Comparison of ENCODE assay signal across 8 cellular contexts in genomic region chr6:73586416-73586974, GRCh38.
DNase-seq lines count a peak whose midpoint lies in the region; ATAC-seq and TF ChIP-seq lines count a peak whose summit lies in the region.

No MANE protein-coding gene starts in this region.

- no peak for DNase-seq in activated naive CD4-positive, alpha-beta T cell treated with anti-CD3 and anti-CD28 coated beads for 36 hours
- no peak for DNase-seq in activated naive CD4-positive, alpha-beta T cell treated with Interleukin-2 at 50 U/mL for 16 hours
- DNase-seq in MM.1S = no peak
- DNase-seq in NCI-H526 (lab: John Stamatoyannopoulos, UW) = no peak
- DNase-seq in NCI-H524 treated with DMSO at 0.1 percent for 48 hours (lab: John Stamatoyannopoulos, UW) = no peak

- H3K27ac ChIP-seq in MM.1S (ENCODE audit: low read length) = peak overlapping the region; percentile 33; the same call in 1 of the 2 replicates
- H3K27ac ChIP-seq in muscle layer of duodenum (ENCODE audit: low read length) = peak overlapping the region; percentile 96

- no peaks in the 10 kb centered on the region for H3K79me2 ChIP-seq in MM.1S (ENCODE audit: low read length)

- CTCF ChIA-PET in activated naive CD4-positive, alpha-beta T cell treated with anti-CD3 and anti-CD28 coated beads for 36 hours (lab: Charles Lee) = interaction anchor here (0.7 to 2.3 kb wide), 9 partner anchors 12 to 110 kb away, joined by 3 to 9 read pairs (median 4); partner anchors contain the start of gene EEF1A1

- H3K36me3 ChIP-seq in MM.1S (replicated peaks; ENCODE audit: insufficient read depth, low read length) (no peaks in the 10 kb centered on the region), muscle layer of duodenum (ENCODE audit: control insufficient read depth in 1 of 2, insufficient read depth in 2 of 2, low read length in 2 of 2) (no peaks in the 10 kb centered on the region)

- H3K4me3 Mint-ChIP-seq in activated naive CD4-positive, alpha-beta T cell treated with anti-CD3 and anti-CD28 coated beads for 36 hours = peak overlapping the region; percentile 78
- peak overlapping the region; percentile 64 for H3K4me3 Mint-ChIP-seq in dendritic cell treated with granulocyte-macrophage colony-stimulating factor and Interleukin-4, amounts not matched to agents 40 ng/mL and 50 ng/mL, for 4 days

- no peaks in the 10 kb centered on the region for H3K27me3 Mint-ChIP-seq in activated naive CD4-positive, alpha-beta T cell treated with anti-CD3 and anti-CD28 coated beads for 36 hours (ENCODE audit: low read depth)
- H3K27me3 Mint-ChIP-seq in dendritic cell treated with granulocyte-macrophage colony-stimulating factor and Interleukin-4, amounts not matched to agents 40 ng/mL and 50 ng/mL, for 4 days = no peaks in the 10 kb centered on the region

- peaks cover 32% of the 10 kb centered on the region for H3K4me1 Mint-ChIP-seq in activated naive CD4-positive, alpha-beta T cell treated with anti-CD3 and anti-CD28 coated beads for 36 hours (ENCODE audit: low read depth)
- H3K4me1 Mint-ChIP-seq in dendritic cell treated with granulocyte-macrophage colony-stimulating factor and Interleukin-4, amounts not matched to agents 40 ng/mL and 50 ng/mL, for 4 days (ENCODE audit: low read depth) = peaks cover 25% of the 10 kb centered on the region

- H3K4me3 ChIP-seq in MM.1S (ENCODE audit: low read length) (peak overlapping the region; percentile 36), muscle layer of duodenum (ENCODE audit: low read depth in 1 of 2, low read length in 2 of 2) (peak overlapping the region; percentile 45 to 55)

- H3K9ac ChIP-seq in MM.1S (ENCODE audit: low read length) = no peak overlapping the region; the same call in 1 of the 2 replicates

- intact Hi-C loops in activated naive CD4-positive, alpha-beta T cell treated with anti-CD3 and anti-CD28 coated beads for 36 hours (cut with micrococcal nuclease) = loop anchor here (5.0 kb wide), 1 partner anchor 134 kb away; the partner anchor contains the start of gene CGAS
- intact Hi-C loops in dendritic cell treated with granulocyte-macrophage colony-stimulating factor and Interleukin-4, amounts not matched to agents 40 ng/mL and 50 ng/mL, for 4 days (cut with micrococcal nuclease) = no loop called here

- H3F3A ChIP-seq in MM.1S (ENCODE audit: insufficient read depth, low read length) = peaks cover 11% of the 10 kb centered on the region

- H4K20me1 ChIP-seq in MM.1S (ENCODE audit: insufficient read depth, low read length) = no peaks in the 10 kb centered on the region

- TF ChIP-seq CTCF in MM.1S (IDR thresholded peaks at IDR 0.05; ENCODE audit: low read length) = no peak

- H3K9me2 ChIP-seq in MM.1S (replicated peaks; ENCODE audit: insufficient read depth, low read length) = no peaks in the 10 kb centered on the region

- H3K27ac Mint-ChIP-seq in activated naive CD4-positive, alpha-beta T cell treated with anti-CD3 and anti-CD28 coated beads for 36 hours = peak overlapping the region; percentile 99
- peak overlapping the region; percentile 90 for H3K27ac Mint-ChIP-seq in dendritic cell treated with granulocyte-macrophage colony-stimulating factor and Interleukin-4, amounts not matched to agents 40 ng/mL and 50 ng/mL, for 4 days

- H3K27me3 ChIP-seq in MM.1S (replicated peaks; ENCODE audit: insufficient read depth, low read length) (no peaks in the 10 kb centered on the region), muscle layer of duodenum (ENCODE audit: low read depth, low read length) (no peaks in the 10 kb centered on the region)

- peak overlapping the region; percentile 60 for H2AFZ ChIP-seq in MM.1S (ENCODE audit: low read length)

- H3K4me2 ChIP-seq in MM.1S (ENCODE audit: low read depth, low read length) = peak overlapping the region; percentile 57

- H3K4me1 ChIP-seq in MM.1S (ENCODE audit: low read length) = peaks cover 8% of the 10 kb centered on the region; the same call in 1 of the 2 replicates
- peaks cover 6 to 7% of the 10 kb centered on the region in 2 donors for H3K4me1 ChIP-seq in muscle layer of duodenum (ENCODE audit: control insufficient read depth in 1 of 2, insufficient read depth in 2 of 2, low read length in 2 of 2)

- no peak for ATAC-seq in HG02981 (IDR thresholded peaks at IDR 0.05; ENCODE audit: unreplicated experiment)

- no peaks in the 10 kb centered on the region for H3K36me3 Mint-ChIP-seq in activated naive CD4-positive, alpha-beta T cell treated with anti-CD3 and anti-CD28 coated beads for 36 hours (ENCODE audit: low read depth)
- H3K36me3 Mint-ChIP-seq in dendritic cell treated with granulocyte-macrophage colony-stimulating factor and Interleukin-4, amounts not matched to agents 40 ng/mL and 50 ng/mL, for 4 days (ENCODE audit: low read depth) = no peaks in the 10 kb centered on the region

- no peaks in the 10 kb centered on the region for H3K9me3 ChIP-seq in MM.1S (replicated peaks; ENCODE audit: insufficient read depth, low read length)
- no peaks in the 10 kb centered on the region for H3K9me3 ChIP-seq in muscle layer of duodenum (ENCODE audit: control insufficient read depth in 1 of 2, low read length in 2 of 2)

- H3K9me3 Mint-ChIP-seq in activated naive CD4-positive, alpha-beta T cell treated with anti-CD3 and anti-CD28 coated beads for 36 hours = no peaks in the 10 kb centered on the region
- H3K9me3 Mint-ChIP-seq in dendritic cell treated with granulocyte-macrophage colony-stimulating factor and Interleukin-4, amounts not matched to agents 40 ng/mL and 50 ng/mL, for 4 days = no peaks in the 10 kb centered on the region
